In the genomic region with DNA sequence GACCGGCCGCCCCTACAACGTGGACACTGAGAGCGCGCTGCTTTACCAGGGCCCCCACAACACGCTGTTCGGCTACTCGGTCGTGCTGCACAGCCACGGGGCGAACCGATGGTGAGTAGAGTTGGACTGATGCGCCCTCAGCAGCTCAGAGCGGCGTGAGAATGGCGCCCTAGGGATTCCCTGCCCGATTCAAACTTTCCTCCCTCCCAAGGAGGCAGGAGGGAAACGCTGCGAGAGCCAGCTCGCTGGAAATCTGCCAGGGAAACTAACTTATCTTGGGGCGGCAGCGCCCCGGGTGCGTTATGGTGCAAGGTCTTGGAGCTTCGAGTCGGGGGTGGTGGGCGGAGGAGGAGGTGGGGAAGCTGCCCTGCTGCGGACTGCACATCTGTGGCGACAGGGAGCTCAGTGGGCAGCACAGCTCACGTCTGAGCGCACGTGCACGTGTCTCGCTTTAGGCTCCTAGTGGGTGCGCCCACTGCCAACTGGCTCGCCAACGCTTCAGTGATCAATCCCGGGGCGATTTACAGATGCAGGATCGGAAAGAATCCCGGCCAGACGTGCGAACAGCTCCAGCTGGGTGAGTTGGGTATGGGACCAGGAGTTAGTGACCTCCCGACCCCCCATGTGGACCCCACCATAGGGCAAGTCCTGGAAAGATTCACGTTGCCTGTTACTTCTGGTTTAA, we compare ENCODE assay signal across 8 cellular contexts. TPM values are rescaled to one million over a fixed set of nuclear protein-coding genes. Genes with fewer than 3 reads are reported as not detected.
DNase-seq lines count a peak whose midpoint lies in the region; ATAC-seq lines count a peak whose summit lies in the region.

No MANE protein-coding gene starts in this region.

- peak; percentile 5 for ATAC-seq in GM21619 (IDR thresholded peaks at IDR 0.05; ENCODE audit: unreplicated experiment)
- ATAC-seq in effector memory CD8-positive, alpha-beta T cell (replicated peaks) = peak; percentile 20
- ATAC-seq in stimulated activated naive CD8-positive, alpha-beta T cell treated with anti-CD3 and anti-CD28 coated beads, Interleukin-15, Interleukin-2, amounts not matched to agents 100 U/mL and 50 U/mL, for 24 hours = peak; percentile 12

- H3K27ac Mint-ChIP-seq in effector memory CD8-positive, alpha-beta T cell = peak overlapping the region; percentile 97 to 98

- H3K36me3 ChIP-seq in muscle layer of colon (ENCODE audit: insufficient read depth, low read length) = no peaks in the 10 kb centered on the region

- peak overlapping the region; percentile 93 to 97 for H3K4me3 Mint-ChIP-seq in effector memory CD8-positive, alpha-beta T cell

- DNase-seq in CMK (ENCODE audit: low read depth) (peak; percentile 76), M059J (ENCODE audit: low read depth) (peak; percentile 62), NCI-H128 (lab: John Stamatoyannopoulos, UW; ENCODE audit: unreplicated experiment) (no peak)
- DNase-seq in activated CD4-positive, alpha-beta T cell treated with anti-CD3 and anti-CD28 coated beads, Interleukin-2, amount 50 U/mL, for 1 hour = peak; percentile 44
- DNase-seq in effector memory CD8-positive, alpha-beta T cell = peak; percentile 36 to 42 (median 41)
- DNase-seq in stimulated activated naive CD8-positive, alpha-beta T cell treated with anti-CD3 and anti-CD28 coated beads, Interleukin-15, Interleukin-2, amounts not matched to agents 100 U/mL and 50 U/mL, for 24 hours = peak; percentile 67

- H3K4me1 Mint-ChIP-seq in effector memory CD8-positive, alpha-beta T cell (ENCODE audit: low read depth in 2 of 2) = peaks cover 42 to 55% of the 10 kb centered on the region in 2 donors

- H3K9me3 Mint-ChIP-seq in effector memory CD8-positive, alpha-beta T cell = no peaks in the 10 kb centered on the region

- H3K27me3 ChIP-seq in muscle layer of colon (ENCODE audit: control insufficient read depth in 1 of 2, insufficient read depth in 2 of 2, low read length in 2 of 2) = no peaks in the 10 kb centered on the region

- H3K27me3 Mint-ChIP-seq in effector memory CD8-positive, alpha-beta T cell = no peaks in the 10 kb centered on the region

- H3K27ac ChIP-seq in muscle layer of colon (ENCODE audit: low read depth, low read length) = no peak overlapping the region

- H3K9me3 ChIP-seq in muscle layer of colon (ENCODE audit: low read length) = no peaks in the 10 kb centered on the region

- H3K36me3 Mint-ChIP-seq in effector memory CD8-positive, alpha-beta T cell (ENCODE audit: insufficient read depth) = peaks cover 64% of the 10 kb centered on the region

- H3K4me3 ChIP-seq in muscle layer of colon (ENCODE audit: low read depth in 1 of 2, low read length in 2 of 2) = peak overlapping the region; percentile 41 to 57

- peaks cover 8% of the 10 kb centered on the region for H3K4me1 ChIP-seq in muscle layer of colon (ENCODE audit: insufficient read depth, low read length)

- H3K9ac ChIP-seq in muscle layer of colon (ENCODE audit: low read length) = no peak overlapping the region

RNA-seq across cellular contexts. Expression of gene ITGA4, which starts 0.7 kb away (rescaled TPM):
- 38.2 and 47.6 TPM in 2 replicates for total RNA-seq in M059J (2014; rRNA removed; shearing (Covaris generic))
